In the genomic region with DNA sequence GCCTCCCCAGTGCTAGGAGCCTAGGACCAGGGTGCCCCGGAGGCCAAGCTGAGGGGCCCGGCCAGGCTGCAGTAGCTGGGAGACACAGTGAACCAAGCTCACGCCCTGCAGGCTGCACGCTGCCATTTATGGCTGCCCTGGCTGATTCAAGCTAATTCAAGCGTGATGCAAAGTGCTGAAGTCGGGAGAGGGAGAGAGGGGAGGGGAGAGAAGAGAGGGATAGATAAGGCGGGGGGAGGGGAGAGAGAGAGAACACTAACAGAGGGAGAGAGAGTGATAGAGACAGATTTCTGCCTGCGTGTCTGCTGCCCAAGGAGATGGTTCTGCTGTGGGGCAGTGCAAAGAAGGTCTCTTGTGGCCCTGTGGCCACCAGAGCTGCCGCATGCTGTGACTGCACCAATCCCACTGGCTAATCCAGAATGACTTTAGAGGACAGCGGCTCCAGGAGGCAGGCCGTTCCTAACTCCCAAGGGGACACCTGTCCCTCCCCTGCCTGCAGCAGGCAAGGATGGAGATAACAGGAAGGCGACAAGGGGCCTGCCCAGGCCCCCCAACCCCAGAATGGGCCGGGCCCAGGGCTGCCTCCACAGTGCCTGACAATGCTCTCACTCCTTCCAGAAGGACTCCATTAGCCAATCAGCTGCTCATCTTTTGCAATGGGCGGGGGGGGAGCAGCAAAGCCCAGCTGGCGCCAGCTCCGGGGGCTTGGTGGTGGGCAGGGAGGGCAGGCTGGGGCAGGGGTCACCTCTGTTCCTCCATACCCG, we compare ENCODE assay signal across 9 cellular contexts. TPM values are rescaled to one million over a fixed set of nuclear protein-coding genes. Genes with fewer than 3 reads are reported as not detected.
A peak's percentile ranks its signal among the peaks of the same experiment; 100 is the strongest.
DNase-seq lines count a peak whose midpoint lies in the region; ATAC-seq, FAIRE-seq and TF ChIP-seq lines count a peak whose summit lies in the region.
"Had no signal": no experiment of that assay in that cellular context is flagged by ENCODE, and none has a peak within 500 bp of the region (broad histone marks: within the 10 kb centered on the region; RNA-seq: fewer than 3 reads in every experiment).

No MANE protein-coding gene starts in this region.

- peaks cover 22% of the 10 kb centered on the region for H3K4me1 ChIP-seq in GM12878 (ENCODE audit: control insufficient read depth, insufficient read depth, low read length)

- H3K27me3 Mint-ChIP-seq in type B pancreatic cell: no peaks in the 10 kb centered on the region
- no peaks in the 10 kb centered on the region for H3K27me3 Mint-ChIP-seq in T-cell
- H3K27me3 Mint-ChIP-seq: activated naive CD8-positive, alpha-beta T cell had no signal

- no peaks in the 10 kb centered on the region; a peak in 1 of 4 replicates for H3K27me3 ChIP-seq in GM12878 (replicated peaks in 1 of 2; ENCODE audit: control insufficient read depth in 2 of 2, insufficient read depth in 2 of 2, low read length in 1 of 2)

- H3K27ac Mint-ChIP-seq in type B pancreatic cell (peak overlapping the region; percentile 59), T-cell (no peak overlapping the region)
- H3K27ac Mint-ChIP-seq: activated naive CD8-positive, alpha-beta T cell had no signal

- intact Hi-C loops in GM12878 (cut with micrococcal nuclease; ENCODE audit: unreplicated experiment): loop anchor here (10.0 kb wide), 1 partner anchor 133 kb away; a partner anchor contains a TSS

- H3K4me2 ChIP-seq in GM12878 (ENCODE audit: control insufficient read depth, insufficient read depth): no peak overlapping the region

- RAD21 ChIA-PET in GM12878 (lab: Charles Lee; ENCODE audit: unreplicated experiment): interaction anchor here (0.6 kb wide), 1 partner anchor 236 kb away, joined by 3 read pairs; no protein-coding TSS in a partner anchor

- H3K4me1 Mint-ChIP-seq in type B pancreatic cell (ENCODE audit: unreplicated experiment) (peaks cover 42% of the 10 kb centered on the region), T-cell (peaks cover 0 to 18% (median 0%) of the 10 kb centered on the region in 3 donors)

- no peak for TF ChIP-seq RAD21 in GM12878 (IDR thresholded peaks at IDR 0.05; ENCODE audit: insufficient read depth, low read depth, low read length)

- no peak overlapping the region for H3K4me3 Mint-ChIP-seq in type B pancreatic cell
- no peak overlapping the region for H3K4me3 Mint-ChIP-seq in T-cell
- H3K4me3 Mint-ChIP-seq: activated naive CD8-positive, alpha-beta T cell had no signal

- no peaks in the 10 kb centered on the region for H3K9me3 Mint-ChIP-seq in type B pancreatic cell
- no peaks in the 10 kb centered on the region for H3K9me3 Mint-ChIP-seq in T-cell

- CTCF ChIA-PET in GM12878 (lab: Yijun Ruan, JAX): interaction anchor here (1.2 to 2.4 kb wide), 2 partner anchors 16 kb away, joined by 4 to 12 read pairs; no protein-coding TSS in a partner anchor
- CTCF ChIA-PET in T-cell (lab: Charles Lee): interaction anchor here in 1 of 2 donors (0.6 kb wide), 1 partner anchor 108 kb away, joined by 3 read pairs; no protein-coding TSS in a partner anchor

- no peak overlapping the region for H3K9ac ChIP-seq in GM12878 (ENCODE audit: control insufficient read depth, insufficient read depth, low read length)

- peak; percentile 45 for DNase-seq in NCI-H1436 (lab: John Stamatoyannopoulos, UW)
- no peak for DNase-seq in NCI-H1436 treated with DMSO at 0.1 percent for 48 hours (lab: John Stamatoyannopoulos, UW)
- DNase-seq in GM12878 (ENCODE audit: low read depth, low spot score): no peak
- DNase-seq in kidney tubule cell (ENCODE audit: low spot score): peak; percentile 67
- DNase-seq in type B pancreatic cell (ENCODE audit: extremely low spot score, unreplicated experiment): no peak
- DNase-seq in T-cell: no peak
- DNase-seq in Ammon's horn (ENCODE audit: low spot score): no peak
- no peak for DNase-seq in UCSD-AML1 (lab: John Stamatoyannopoulos, UW; ENCODE audit: unreplicated experiment)

- WGBS in GM12878 (ENCODE audit: insufficient coverage, insufficient replicate concordance, low lambda C conversion rate, missing lambda C conversion rate): 36% methylated on average over 13 of the region's 17 CpGs

- no peaks in the 10 kb centered on the region for H3K36me3 Mint-ChIP-seq in type B pancreatic cell
- H3K36me3 Mint-ChIP-seq in T-cell: no peaks in the 10 kb centered on the region
- H3K36me3 Mint-ChIP-seq: activated naive CD8-positive, alpha-beta T cell had no signal

- no peaks in the 10 kb centered on the region for H4K20me1 ChIP-seq in GM12878 (ENCODE audit: control insufficient read depth, insufficient read depth)

- H3K4me3 ChIP-seq in GM12878: no peak overlapping the region

- TF ChIP-seq EP300 in GM12878 (IDR thresholded peaks at IDR 0.05; ENCODE audit: borderline replicate concordance in 1 of 2, control insufficient read depth in 1 of 2, low read depth in 2 of 2, low read length in 2 of 2): no peak

- no peaks in the 10 kb centered on the region for H3K36me3 ChIP-seq in GM12878 (ENCODE audit: control insufficient read depth in 2 of 2, insufficient read depth in 2 of 2, low read length in 1 of 2)

- H3K27ac ChIP-seq in GM12878 (ENCODE audit: control insufficient read depth, insufficient read depth): no peak overlapping the region

- H3K79me2 ChIP-seq in GM12878 (ENCODE audit: control insufficient read depth, insufficient read depth, low read length): no peaks in the 10 kb centered on the region

- in situ Hi-C loops in GM12878 (cut with MboI): no loop called here

- no peak overlapping the region for H2AFZ ChIP-seq in GM12878 (ENCODE audit: control insufficient read depth, low read depth, low read length)

- ATAC-seq in GM12878: 0 out of 3 replicates have a peak, but pooled peaks have one; percentile 6
- no peak for ATAC-seq in T-cell (replicated peaks in 1 of 4)

- BruUV-seq in GM12878 (replicated peaks; lab: Mats Ljungman, UMichigan): no TSS peak

- no peak for FAIRE-seq in GM12878 (lab: Jason Lieb, UNC)

- no peak for TF ChIP-seq POLR2A in GM12878 (IDR thresholded peaks at IDR 0.05; ENCODE audit: low read depth, low read length)

- SMC1A ChIA-PET in GM12878 (lab: Charles Lee; ENCODE audit: uncharacterized antibody, unreplicated experiment): interaction anchor here (0.6 to 1.4 kb wide), 4 partner anchors 16 to 78 kb away, joined by 3 to 7 read pairs (median 3); no protein-coding TSS in a partner anchor

- no peaks in the 10 kb centered on the region for H3K9me3 ChIP-seq in GM12878 (replicated peaks; ENCODE audit: control insufficient read depth, insufficient read depth, low read length)

- POLR2A ChIA-PET in GM12878 (lab: Charles Lee) (interaction anchor here (0.6 to 0.8 kb wide), 2 partner anchors 139 to 579 kb away, joined by 3 read pairs; no protein-coding TSS in a partner anchor), T-cell (lab: Charles Lee) (no interaction called here)

- TF ChIP-seq CTCF in GM12878 (IDR thresholded peaks at IDR 0.05 in 2 of 3, conservative IDR thresholded peaks at IDR 0.05 in 1 of 3; ENCODE audit: control insufficient read depth in 2 of 3, extremely low read depth in 1 of 3, insufficient read depth in 1 of 3, low read depth in 3 of 3, low read length in 3 of 3) (no peak), type B pancreatic cell (conservative IDR thresholded peaks at IDR 0.05) (no peak)

RNA-seq across cellular contexts. Expression of gene MXRA7, which starts 12.9 kb away (rescaled TPM):
- 0.33 and 0.54 TPM in 2 replicates for total RNA-seq in GM12878 (2013; cell fraction: nucleolus; rRNA removed)
- total RNA-seq in GM12878 (2014; rRNA removed): 0.56 and 1.9 TPM in 2 replicates
- total RNA-seq in GM12878 (2014; rRNA removed; fragmentation: Illumina TruSeq; extraction: Trizol): 0.49 and 0.60 TPM in 2 replicates
- 1.1 and 1.3 TPM in 2 replicates for total RNA-seq in GM12878 (2021)
- 0.50 TPM for polyA plus RNA-seq in GM12878 (2011; ENCODE audit: low read depth)
- 0.15 and 0.30 TPM in 2 replicates for polyA plus RNA-seq in GM12878 (2011; rRNA removed)
- polyA plus RNA-seq in GM12878 (2011; cell fraction: cytosol; rRNA removed): 0.03 and 0.06 TPM in 2 replicates
- 0.06 and 0.07 TPM in 2 replicates for polyA plus RNA-seq in GM12878 (2011; cell fraction: nucleus; rRNA removed)
- polyA plus RNA-seq in GM12878 (2012): 0.66 and 0.87 TPM in 2 replicates
- 0.96 and 3.4 TPM in 2 replicates for polyA plus RNA-seq in GM12878 (2014; fragmentation: Illumina TruSeq; extraction: Trizol)
- under 1 TPM; 0.03 to 0.16 TPM for polyA plus RNA-seq in GM12878 (2014; fragmentation: Nextera tagmentation; extraction: Ambion mirVana)
- polyA plus RNA-seq in GM12878 (2014; rRNA removed): 0.48 and 2.0 TPM in 2 replicates
- polyA plus RNA-seq in GM12878 (2016; fragmentation: Nextera tagmentation; extraction: Ambion mirVana): under 1 TPM; 0.08 to 0.18 TPM
- 0.10 TPM in 1 of 2 replicates, not detected in the other for polyA minus RNA-seq in GM12878 (2011; rRNA and poly(A)+ RNA removed)
- polyA minus RNA-seq in GM12878 (2011; cell fraction: cytosol; rRNA and poly(A)+ RNA removed): not detected in 2 replicates
- not detected in 2 replicates for polyA minus RNA-seq in GM12878 (2011; cell fraction: nucleus; rRNA and poly(A)+ RNA removed)
- 43.4 and 75.0 TPM in 2 replicates for total RNA-seq in type B pancreatic cell (ENCODE audit: low replicate concordance)
- 10 to 100 TPM in 3 of 5 donors, 1 to 10 TPM in 2; 5.9 to 14.7 (median 13.5) TPM for total RNA-seq in T-cell

RNA-seq across cellular contexts. Expression of gene JMJD6, which starts 28.5 kb away (rescaled TPM):
- total RNA-seq in GM12878 (2013; cell fraction: nucleolus; rRNA removed): 22.2 and 23.3 TPM in 2 replicates
- total RNA-seq in GM12878 (2014; rRNA removed) (17.0 and 18.2 TPM in 2 replicates), GM12878 (2014; rRNA removed; fragmentation: Illumina TruSeq; extraction: Trizol) (16.7 and 19.2 TPM in 2 replicates), GM12878 (2021) (26.8 and 30.4 TPM in 2 replicates), type B pancreatic cell (ENCODE audit: low replicate concordance) (23.6 and 35.4 TPM in 2 replicates), T-cell (100 to 1,000 TPM in 1 of 5 donors, 10 to 100 TPM in 4; 48.7 to 155 (median 56.6) TPM)
- 18.4 TPM for polyA plus RNA-seq in GM12878 (2011; ENCODE audit: low read depth)
- polyA plus RNA-seq in GM12878 (2011; rRNA removed) (12.5 and 22.5 TPM in 2 replicates), GM12878 (2014; fragmentation: Illumina TruSeq; extraction: Trizol) (19.1 and 21.8 TPM in 2 replicates), GM12878 (2014; fragmentation: Nextera tagmentation; extraction: Ambion mirVana) (1 to 10 TPM; 1.2 to 6.5 TPM), GM12878 (2014; rRNA removed) (24.2 and 27.6 TPM in 2 replicates), GM12878 (2016; fragmentation: Nextera tagmentation; extraction: Ambion mirVana) (10 to 100 TPM; 32.6 to 36.0 TPM)
- 27.6 and 31.8 TPM in 2 replicates for polyA plus RNA-seq in GM12878 (2011; cell fraction: cytosol; rRNA removed)
- 66.5 and 72.0 TPM in 2 replicates for polyA plus RNA-seq in GM12878 (2011; cell fraction: nucleus; rRNA removed)
- polyA plus RNA-seq in GM12878 (2012): 22.8 and 29.0 TPM in 2 replicates
- 9.0 and 10.2 TPM in 2 replicates for polyA minus RNA-seq in GM12878 (2011; rRNA and poly(A)+ RNA removed)
- 6.4 and 6.7 TPM in 2 replicates for polyA minus RNA-seq in GM12878 (2011; cell fraction: cytosol; rRNA and poly(A)+ RNA removed)
- 10.4 and 16.3 TPM in 2 replicates for polyA minus RNA-seq in GM12878 (2011; cell fraction: nucleus; rRNA and poly(A)+ RNA removed)

RNA-seq across cellular contexts. Expression of gene METTL23, which starts 28.8 kb away (rescaled TPM):
- total RNA-seq in GM12878 (2013; cell fraction: nucleolus; rRNA removed): 24.5 and 25.5 TPM in 2 replicates
- total RNA-seq in GM12878 (2014; rRNA removed) (32.0 and 33.4 TPM in 2 replicates), GM12878 (2014; rRNA removed; fragmentation: Illumina TruSeq; extraction: Trizol) (23.2 and 26.7 TPM in 2 replicates), GM12878 (2021) (25.6 and 28.0 TPM in 2 replicates), type B pancreatic cell (ENCODE audit: low replicate concordance) (27.5 and 28.2 TPM in 2 replicates), T-cell (10 to 100 TPM; 46.9 to 70.1 (median 60.0) TPM)
- polyA plus RNA-seq in GM12878 (2011; ENCODE audit: low read depth): 43.8 TPM
- polyA plus RNA-seq in GM12878 (2011; rRNA removed) (52.0 and 64.0 TPM in 2 replicates), GM12878 (2014; fragmentation: Illumina TruSeq; extraction: Trizol) (29.9 and 44.8 TPM in 2 replicates), GM12878 (2014; fragmentation: Nextera tagmentation; extraction: Ambion mirVana) (10 to 100 TPM; 27.3 to 29.4 TPM), GM12878 (2014; rRNA removed) (35.0 and 42.7 TPM in 2 replicates), GM12878 (2016; fragmentation: Nextera tagmentation; extraction: Ambion mirVana) (10 to 100 TPM; 61.4 to 61.5 TPM)
- polyA plus RNA-seq in GM12878 (2011; cell fraction: cytosol; rRNA removed): 31.3 and 35.8 TPM in 2 replicates
- polyA plus RNA-seq in GM12878 (2011; cell fraction: nucleus; rRNA removed): 27.8 and 36.4 TPM in 2 replicates
- 36.6 and 41.5 TPM in 2 replicates for polyA plus RNA-seq in GM12878 (2012)
- 17.4 and 21.7 TPM in 2 replicates for polyA minus RNA-seq in GM12878 (2011; rRNA and poly(A)+ RNA removed)
- 5.7 and 7.1 TPM in 2 replicates for polyA minus RNA-seq in GM12878 (2011; cell fraction: cytosol; rRNA and poly(A)+ RNA removed)
- 10.8 and 11.2 TPM in 2 replicates for polyA minus RNA-seq in GM12878 (2011; cell fraction: nucleus; rRNA and poly(A)+ RNA removed)

RNA-seq across cellular contexts. Expression of gene SRSF2, which starts 39.2 kb away (rescaled TPM):
- 562 and 723 TPM in 2 replicates for total RNA-seq in GM12878 (2013; cell fraction: nucleolus; rRNA removed)
- total RNA-seq in GM12878 (2014; rRNA removed) (640 and 710 TPM in 2 replicates), GM12878 (2014; rRNA removed; fragmentation: Illumina TruSeq; extraction: Trizol) (257 and 261 TPM in 2 replicates), GM12878 (2021) (532 and 545 TPM in 2 replicates), type B pancreatic cell (ENCODE audit: low replicate concordance) (198 and 273 TPM in 2 replicates), T-cell (100 to 1,000 TPM; 349 to 413 (median 382) TPM)
- polyA plus RNA-seq in GM12878 (2011; ENCODE audit: low read depth): 168 TPM
- polyA plus RNA-seq in GM12878 (2011; rRNA removed) (484 and 614 TPM in 2 replicates), GM12878 (2014; fragmentation: Illumina TruSeq; extraction: Trizol) (414 and 418 TPM in 2 replicates), GM12878 (2014; fragmentation: Nextera tagmentation; extraction: Ambion mirVana) (100 to 1,000 TPM; 225 to 363 TPM), GM12878 (2014; rRNA removed) (795 and 1,321 TPM in 2 replicates), GM12878 (2016; fragmentation: Nextera tagmentation; extraction: Ambion mirVana) (100 to 1,000 TPM; 392 to 407 TPM)
- polyA plus RNA-seq in GM12878 (2011; cell fraction: cytosol; rRNA removed): 262 and 617 TPM in 2 replicates
- 1,271 and 1,407 TPM in 2 replicates for polyA plus RNA-seq in GM12878 (2011; cell fraction: nucleus; rRNA removed)
- polyA plus RNA-seq in GM12878 (2012): 265 and 285 TPM in 2 replicates
- polyA minus RNA-seq in GM12878 (2011; rRNA and poly(A)+ RNA removed): 114 and 147 TPM in 2 replicates
- polyA minus RNA-seq in GM12878 (2011; cell fraction: cytosol; rRNA and poly(A)+ RNA removed): 187 and 201 TPM in 2 replicates
- polyA minus RNA-seq in GM12878 (2011; cell fraction: nucleus; rRNA and poly(A)+ RNA removed): 579 and 952 TPM in 2 replicates

RNA-seq across cellular contexts. Expression of gene MFSD11, which starts 40.0 kb away (rescaled TPM):
- 116 TPM in 2 replicates for total RNA-seq in GM12878 (2013; cell fraction: nucleolus; rRNA removed)
- 18.9 and 21.1 TPM in 2 replicates for total RNA-seq in GM12878 (2014; rRNA removed)
- total RNA-seq in GM12878 (2014; rRNA removed; fragmentation: Illumina TruSeq; extraction: Trizol): 13.0 and 13.7 TPM in 2 replicates
- 13.6 and 13.9 TPM in 2 replicates for total RNA-seq in GM12878 (2021)
- 11.4 TPM for polyA plus RNA-seq in GM12878 (2011; ENCODE audit: low read depth)
- 19.4 TPM in 2 replicates for polyA plus RNA-seq in GM12878 (2011; rRNA removed)
- 16.8 and 18.3 TPM in 2 replicates for polyA plus RNA-seq in GM12878 (2011; cell fraction: cytosol; rRNA removed)
- 34.5 and 35.2 TPM in 2 replicates for polyA plus RNA-seq in GM12878 (2011; cell fraction: nucleus; rRNA removed)
- polyA plus RNA-seq in GM12878 (2012): 11.9 and 14.2 TPM in 2 replicates
- 10.0 and 11.0 TPM in 2 replicates for polyA plus RNA-seq in GM12878 (2014; fragmentation: Illumina TruSeq; extraction: Trizol)
- 10 to 100 TPM; 11.2 to 15.8 TPM for polyA plus RNA-seq in GM12878 (2014; fragmentation: Nextera tagmentation; extraction: Ambion mirVana)
- polyA plus RNA-seq in GM12878 (2014; rRNA removed): 15.3 and 16.5 TPM in 2 replicates
- 10 to 100 TPM; 17.0 to 19.0 TPM for polyA plus RNA-seq in GM12878 (2016; fragmentation: Nextera tagmentation; extraction: Ambion mirVana)
- polyA minus RNA-seq in GM12878 (2011; rRNA and poly(A)+ RNA removed): 35.3 and 45.0 TPM in 2 replicates
- 6.8 and 11.8 TPM in 2 replicates for polyA minus RNA-seq in GM12878 (2011; cell fraction: cytosol; rRNA and poly(A)+ RNA removed)
- 21.5 and 37.0 TPM in 2 replicates for polyA minus RNA-seq in GM12878 (2011; cell fraction: nucleus; rRNA and poly(A)+ RNA removed)
- total RNA-seq in type B pancreatic cell (ENCODE audit: low replicate concordance): 29.0 and 33.9 TPM in 2 replicates
- 10 to 100 TPM; 30.5 to 41.5 (median 34.6) TPM for total RNA-seq in T-cell

Comparison
In these comparisons a context has a peak if more than half of its experiments do, and no peak if none do; other contexts are left out.
1. DNase-seq: peak in NCI-H1436 (single experiment) and kidney tubule cell (single experiment); none in NCI-H1436 treated with DMSO at 0.1 percent for 48 hours (single experiment), GM12878 (single experiment), type B pancreatic cell (single experiment), T-cell (0 of 34), Ammon's horn (single experiment) and UCSD-AML1 (single experiment).